29 cellular contexts compared by ENCODE assay signal in the genomic region with DNA sequence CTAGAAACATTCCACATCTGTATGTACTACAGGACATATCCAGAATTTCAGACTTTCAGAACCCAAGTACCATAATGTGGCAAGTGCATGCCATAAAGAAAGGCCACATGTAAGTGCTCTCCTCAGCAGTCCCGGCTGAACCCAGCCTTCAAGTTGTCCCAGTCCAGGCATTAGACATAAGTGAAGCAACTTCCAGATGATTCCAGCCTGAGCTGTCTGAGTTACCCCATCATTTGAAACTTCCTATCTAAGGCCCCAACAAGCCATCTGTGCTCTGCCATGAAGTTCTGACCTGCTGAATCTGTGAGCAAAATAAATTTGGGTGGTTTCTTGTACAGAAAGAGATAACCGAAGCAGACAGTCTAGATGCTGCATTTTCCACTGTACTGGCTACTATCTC.
"Had no signal": no experiment of that assay in that cellular context is flagged by ENCODE, and none has a peak within 500 bp of the region (broad histone marks: within the 10 kb centered on the region; RNA-seq: fewer than 3 reads in every experiment).

No MANE protein-coding gene starts in this region.

- H3K4me1 Mint-ChIP-seq: mesothelial cell of epicardium; naive B cell; neural crest cell; stimulated activated effector memory CD8-positive, alpha-beta T cell treated with anti-CD3 and anti-CD28 coated beads, Interleukin-12 subunit alpha, Interleukin-12 subunit beta, amount 100 ng/mL, for 72 hours had no signal

- H3K36me3 Mint-ChIP-seq: mesothelial cell of epicardium; naive B cell; natural killer cell treated with Interleukin-12 subunit alpha and Interleukin-12 subunit beta and Interleukin-15 and Interleukin-18, amount 100 ng/mL, for 72 hours; stimulated activated effector memory CD8-positive, alpha-beta T cell treated with anti-CD3 and anti-CD28 coated beads, Interleukin-12 subunit alpha, Interleukin-12 subunit beta, amount 100 ng/mL, for 72 hours had no signal

- H3K27me3 Mint-ChIP-seq: dendritic cell treated with granulocyte-macrophage colony-stimulating factor and Interleukin-4, amounts not matched to agents 40 ng/mL and 50 ng/mL, for 4 days; naive B cell had no signal

- H2AFZ ChIP-seq: hepatocyte had no signal

- H3K27ac ChIP-seq: colonic mucosa, esophagus squamous epithelium, hepatocyte, left lung, neutrophil, pancreas, right lobe of liver, stomach, thyroid gland, vagina had no signal

- H3K36me3 ChIP-seq: colonic mucosa, esophagus squamous epithelium, left lung, neutrophil, pancreas, right lobe of liver, stomach, thyroid gland, vagina had no signal

- H3K9me3 Mint-ChIP-seq: dendritic cell treated with granulocyte-macrophage colony-stimulating factor and Interleukin-4, amounts not matched to agents 40 ng/mL and 50 ng/mL, for 4 days; mesothelial cell of epicardium; neural crest cell; stimulated activated effector memory CD8-positive, alpha-beta T cell treated with anti-CD3 and anti-CD28 coated beads, Interleukin-12 subunit alpha, Interleukin-12 subunit beta, amount 100 ng/mL, for 72 hours had no signal

- H3K79me2 ChIP-seq: hepatocyte had no signal

- ATAC-seq: left cardiac atrium; left lung; mucosa of descending colon; pancreas; right lobe of liver; stimulated activated effector memory CD8-positive, alpha-beta T cell treated with anti-CD3 and anti-CD28 coated beads, Interleukin-12 subunit alpha, Interleukin-12 subunit beta, amount 100 ng/mL, for 72 hours had no signal

- H3K4me2 ChIP-seq: hepatocyte, smooth muscle cell had no signal

- H3K4me1 ChIP-seq: colonic mucosa, esophagus squamous epithelium, left lung, pancreas, right lobe of liver, stomach, thyroid gland, vagina had no signal

- H3K9me3 ChIP-seq: colonic mucosa, esophagus squamous epithelium, left lung, mucosa of descending colon, neutrophil, pancreas, right lobe of liver, stomach, thyroid gland, vagina had no signal

- H3K4me3 ChIP-seq: colonic mucosa, esophagus squamous epithelium, hepatocyte, left lung, mucosa of descending colon, pancreas, right lobe of liver, smooth muscle cell, stomach, thyroid gland, vagina had no signal

- DNase-seq: colonic mucosa; effector CD8-positive, alpha-beta T cell; erythroblast; esophagus squamous epithelium; foreskin melanocyte; head of caudate nucleus; left cardiac atrium; left lung; mesenchymal stem cell; mucosa of descending colon; naive B cell; pancreas; right lobe of liver; stimulated activated CD4-positive, alpha-beta T cell treated with anti-CD3 and anti-CD28 coated beads, Interleukin-12 subunit alpha, Interleukin-12 subunit beta, amount 100 ng/mL, for 4 hours; stimulated activated CD4-positive, alpha-beta T cell treated with anti-CD3 and anti-CD28 coated beads, Interleukin-1b, Interleukin-23, amount 100 ng/mL, for 48 hours; stimulated activated CD4-positive, alpha-beta T cell treated with anti-CD3 and anti-CD28 coated beads, Interleukin-4, amount 100 ng/mL, for 24 hours; stimulated activated naive CD4-positive, alpha-beta T cell treated with Interleukin-2 at 50 U/mL for 16 hours; stomach; thyroid gland; trophoblast cell had no signal

- H3K4me3 Mint-ChIP-seq: dendritic cell treated with granulocyte-macrophage colony-stimulating factor and Interleukin-4, amounts not matched to agents 40 ng/mL and 50 ng/mL, for 4 days; mesothelial cell of epicardium; naive B cell; natural killer cell treated with Interleukin-12 subunit alpha and Interleukin-12 subunit beta and Interleukin-15 and Interleukin-18, amount 100 ng/mL, for 72 hours; neural crest cell; stimulated activated effector memory CD8-positive, alpha-beta T cell treated with anti-CD3 and anti-CD28 coated beads, Interleukin-12 subunit alpha, Interleukin-12 subunit beta, amount 100 ng/mL, for 72 hours had no signal

- H3K27ac Mint-ChIP-seq: dendritic cell treated with granulocyte-macrophage colony-stimulating factor and Interleukin-4, amounts not matched to agents 40 ng/mL and 50 ng/mL, for 4 days; mesothelial cell of epicardium; naive B cell; natural killer cell treated with Interleukin-12 subunit alpha and Interleukin-12 subunit beta and Interleukin-15 and Interleukin-18, amount 100 ng/mL, for 72 hours; stimulated activated effector memory CD8-positive, alpha-beta T cell treated with anti-CD3 and anti-CD28 coated beads, Interleukin-12 subunit alpha, Interleukin-12 subunit beta, amount 100 ng/mL, for 72 hours had no signal

- H3K27me3 ChIP-seq: colonic mucosa, esophagus squamous epithelium, hepatocyte, left lung, neutrophil, pancreas, right lobe of liver, stomach, thyroid gland, vagina had no signal
